15 cellular contexts compared by ENCODE assay signal in genomic region chr18:34801769-34802168, GRCh38.
DNase-seq lines count a peak whose midpoint lies in the region; ATAC-seq and TF ChIP-seq lines count a peak whose summit lies in the region.
"Had no signal": no experiment of that assay in that cellular context is flagged by ENCODE, and none has a peak within 500 bp of the region (broad histone marks: within the 10 kb centered on the region; RNA-seq: fewer than 3 reads in every experiment).

No MANE protein-coding gene starts in this region.

- no peaks in the 10 kb centered on the region for H3K27me3 ChIP-seq in fibroblast of lung (ENCODE audit: control insufficient read depth, insufficient read depth, low read length)
- H3K27me3 ChIP-seq: tibial nerve had no signal

- H3K4me2 ChIP-seq in fibroblast of lung (ENCODE audit: extremely low read depth, insufficient read depth, low read length) = no peak overlapping the region

- no peak overlapping the region for H3K4me3 Mint-ChIP-seq in activated T-helper 17 cell treated with anti-CD3 and anti-CD28 coated beads, Interleukin-2, amount 50 U/mL, for 72 hours
- H3K4me3 Mint-ChIP-seq: naive thymus-derived CD4-positive, alpha-beta T cell had no signal

- peaks cover 2% of the 10 kb centered on the region for H3K4me1 ChIP-seq in fibroblast of lung (ENCODE audit: control insufficient read depth, extremely low read depth, insufficient read depth, low read length)

- TF ChIP-seq CTCF in fibroblast of lung (conservative IDR thresholded peaks at IDR 0.05 in 1 of 2, IDR thresholded peaks at IDR 0.05 in 1 of 2; ENCODE audit: low read depth in 1 of 2, low read length in 2 of 2) (no peak), retinal pigment epithelial cell (conservative IDR thresholded peaks at IDR 0.05; ENCODE audit: low read depth, low read length) (no peak)

- H3K79me2 ChIP-seq in fibroblast of lung (ENCODE audit: control insufficient read depth, insufficient read depth, low read length) = no peaks in the 10 kb centered on the region

- ATAC-seq in activated T-helper 17 cell treated with anti-CD3 and anti-CD28 coated beads, Interleukin-2, amount 50 U/mL, for 72 hours (replicated peaks) = no peak
- no peak for ATAC-seq in GM21423 (IDR thresholded peaks at IDR 0.05; ENCODE audit: unreplicated experiment)
- ATAC-seq: naive thymus-derived CD4-positive, alpha-beta T cell; Right ventricle myocardium inferior had no signal

- peak; percentile 25 for DNase-seq in activated CD4-positive, alpha-beta T cell treated with anti-CD3 and anti-CD28 coated beads for 48 hours
- DNase-seq in activated CD4-positive, alpha-beta T cell treated with anti-CD3 and anti-CD28 coated beads, Interleukin-2, amount 50 U/mL, for 1 hour = no peak
- DNase-seq in RKO (ENCODE audit: low spot score) (peak; percentile 53), fibroblast of lung (ENCODE audit: low read depth in 2 of 2) (peak; percentile 78 to 83), retinal pigment epithelial cell (ENCODE audit: low read depth) (peak; percentile 48), NCI-H2081 treated with DMSO at 0.1 percent for 48 hours (lab: John Stamatoyannopoulos, UW) (no peak)
- DNase-seq: Calu3; erythroblast; naive thymus-derived CD4-positive, alpha-beta T cell; NCI-H1105 treated with DMSO at 0.1 percent for 48 hours; NCI-H748 treated with DMSO at 0.1 percent for 48 hours had no signal

- H3K4me3 ChIP-seq in fibroblast of lung (replicated peaks in 1 of 4; ENCODE audit: control extremely low read depth in 1 of 4, insufficient read depth in 1 of 4, low read depth in 3 of 4, low read length in 4 of 4) = no peak overlapping the region
- H3K4me3 ChIP-seq in retinal pigment epithelial cell (ENCODE audit: low read length) = no peak overlapping the region
- H3K4me3 ChIP-seq: tibial nerve had no signal

- H3K27ac Mint-ChIP-seq in activated T-helper 17 cell treated with anti-CD3 and anti-CD28 coated beads, Interleukin-2, amount 50 U/mL, for 72 hours = no peak overlapping the region
- H3K27ac Mint-ChIP-seq: naive thymus-derived CD4-positive, alpha-beta T cell had no signal

- no peaks in the 10 kb centered on the region for H3K9me3 Mint-ChIP-seq in activated T-helper 17 cell treated with anti-CD3 and anti-CD28 coated beads, Interleukin-2, amount 50 U/mL, for 72 hours
- H3K9me3 Mint-ChIP-seq: naive thymus-derived CD4-positive, alpha-beta T cell had no signal

- H3K9me3 ChIP-seq in fibroblast of lung (ENCODE audit: control insufficient read depth, insufficient read depth, low read depth, low read length) = no peaks in the 10 kb centered on the region
- H3K9me3 ChIP-seq: tibial nerve had no signal

- peak overlapping the region; percentile 19 for H3K27ac ChIP-seq in fibroblast of lung (ENCODE audit: insufficient read depth, low read length)
- H3K27ac ChIP-seq: tibial nerve had no signal

- no peaks in the 10 kb centered on the region for H3K4me1 Mint-ChIP-seq in activated T-helper 17 cell treated with anti-CD3 and anti-CD28 coated beads, Interleukin-2, amount 50 U/mL, for 72 hours

- H2AFZ ChIP-seq in fibroblast of lung (ENCODE audit: low read length) = no peak overlapping the region

- no peaks in the 10 kb centered on the region for H3K36me3 Mint-ChIP-seq in activated T-helper 17 cell treated with anti-CD3 and anti-CD28 coated beads, Interleukin-2, amount 50 U/mL, for 72 hours (ENCODE audit: low read depth)
- H3K36me3 Mint-ChIP-seq: naive thymus-derived CD4-positive, alpha-beta T cell had no signal

- no peaks in the 10 kb centered on the region for H4K20me1 ChIP-seq in fibroblast of lung (ENCODE audit: control insufficient read depth, extremely low read depth, insufficient read depth, low read length)

- no peaks in the 10 kb centered on the region for H3K36me3 ChIP-seq in fibroblast of lung (ENCODE audit: control insufficient read depth, insufficient read depth, low read length)
- H3K36me3 ChIP-seq: tibial nerve had no signal

- peaks cover 24% of the 10 kb centered on the region for H3K27me3 Mint-ChIP-seq in activated T-helper 17 cell treated with anti-CD3 and anti-CD28 coated beads, Interleukin-2, amount 50 U/mL, for 72 hours

- no peak overlapping the region for H3K9ac ChIP-seq in fibroblast of lung (ENCODE audit: insufficient read depth, low read length)

Comparison
In these comparisons a context has a peak if more than half of its experiments do, and no peak if none do; other contexts are left out.
1. DNase-seq: peak in activated CD4-positive, alpha-beta T cell treated with anti-CD3 and anti-CD28 coated beads for 48 hours (single experiment), RKO (single experiment), fibroblast of lung (2 of 2) and retinal pigment epithelial cell (single experiment); none in activated CD4-positive, alpha-beta T cell treated with anti-CD3 and anti-CD28 coated beads, Interleukin-2, amount 50 U/mL, for 1 hour (single experiment) and NCI-H2081 treated with DMSO at 0.1 percent for 48 hours (single experiment).